ENCODE assay signal across 6 cellular contexts in the genomic region with DNA sequence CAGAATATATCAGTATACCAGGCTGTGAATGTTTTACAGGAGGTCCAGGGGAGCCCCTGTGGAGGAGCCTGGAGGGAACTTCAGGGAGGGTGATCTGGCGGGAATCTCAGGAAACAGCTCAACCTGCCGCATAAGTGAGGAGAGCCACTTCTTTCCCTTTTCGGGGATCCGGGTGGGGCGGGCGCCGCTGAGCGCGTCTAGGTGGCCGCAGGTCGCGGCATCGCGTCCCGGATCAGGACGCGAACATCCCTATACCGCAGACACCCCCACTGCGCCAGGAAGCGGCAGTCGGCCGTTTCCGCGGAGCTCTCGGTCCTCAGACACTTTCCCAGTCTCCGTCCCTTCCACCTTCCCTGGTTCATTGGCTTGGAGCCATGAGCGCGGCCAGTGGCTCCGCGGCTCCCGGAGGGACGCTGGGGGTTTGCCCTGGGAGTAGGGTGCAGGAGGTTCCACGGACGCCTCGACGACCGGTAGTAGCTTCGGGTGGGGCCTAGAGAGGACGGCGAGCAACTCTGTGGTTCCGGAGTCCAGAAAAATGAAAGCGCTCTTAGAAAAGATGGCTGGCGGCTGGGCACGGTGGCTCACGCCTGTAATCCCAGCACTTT. TPM values are rescaled to one million over a fixed set of nuclear protein-coding genes. Genes with fewer than 3 reads are reported as not detected.
DNase-seq lines count a peak whose midpoint lies in the region; ATAC-seq, FAIRE-seq and TF ChIP-seq lines count a peak whose summit lies in the region.

No MANE protein-coding gene starts in this region.

- TF ChIP-seq POLR2A in GM12891 (IDR thresholded peaks at IDR 0.05; ENCODE audit: low read depth, low read length) (0 out of 2 replicates have a peak, but pooled peaks have one; percentile 13), body of pancreas (IDR thresholded peaks at IDR 0.05) (peak in 1 of 3 donors; percentile 18)

- 16 to 35% methylated on average over 12 to 43 of the region's 45 CpGs for WGBS in body of pancreas, 2 donors

- H3K4me1 ChIP-seq in body of pancreas, result peaks cover 23% of the 10 kb centered on the region

- H3K27me3 Mint-ChIP-seq in natural killer cell treated with Interleukin-12 subunit alpha and Interleukin-12 subunit beta and Interleukin-15 and Interleukin-18, amount 100 ng/mL, for 72 hours, result no peaks in the 10 kb centered on the region

- no peaks in the 10 kb centered on the region for H3K9me3 Mint-ChIP-seq in natural killer cell treated with Interleukin-12 subunit alpha and Interleukin-12 subunit beta and Interleukin-15 and Interleukin-18, amount 100 ng/mL, for 72 hours

- peak overlapping the region in 2 of 4 donors; percentile 56 to 61 for H3K27ac ChIP-seq in body of pancreas

- peaks cover 16 to 25% of the 10 kb centered on the region in 2 donors for H3K4me1 Mint-ChIP-seq in natural killer cell treated with Interleukin-12 subunit alpha and Interleukin-12 subunit beta and Interleukin-15 and Interleukin-18, amount 100 ng/mL, for 72 hours (ENCODE audit: low read depth in 2 of 2)

- ATAC-seq in body of pancreas (no peak), GM21381 (IDR thresholded peaks at IDR 0.05; ENCODE audit: unreplicated experiment) (no peak), GM18870 (IDR thresholded peaks at IDR 0.05; ENCODE audit: unreplicated experiment) (no peak), esophagus mucosa (no peak)
- ATAC-seq in natural killer cell treated with Interleukin-12 subunit alpha and Interleukin-12 subunit beta and Interleukin-15 and Interleukin-18, amount 100 ng/mL, for 72 hours, result no peak

- intact Hi-C loops in body of pancreas (cut with DNase I), result no loop called here

- H3K36me3 Mint-ChIP-seq in natural killer cell treated with Interleukin-12 subunit alpha and Interleukin-12 subunit beta and Interleukin-15 and Interleukin-18, amount 100 ng/mL, for 72 hours, result no peaks in the 10 kb centered on the region

- no peak for TF ChIP-seq CTCF in body of pancreas (IDR thresholded peaks at IDR 0.05)

- peak overlapping the region; percentile 86 to 96 for H3K27ac Mint-ChIP-seq in natural killer cell treated with Interleukin-12 subunit alpha and Interleukin-12 subunit beta and Interleukin-15 and Interleukin-18, amount 100 ng/mL, for 72 hours

- peak overlapping the region in 1 of 2 donors; percentile 11 for H3K4me3 ChIP-seq in body of pancreas

- H3K4me3 Mint-ChIP-seq in natural killer cell treated with Interleukin-12 subunit alpha and Interleukin-12 subunit beta and Interleukin-15 and Interleukin-18, amount 100 ng/mL, for 72 hours, result peak overlapping the region; percentile 79

- no peaks in the 10 kb centered on the region for H3K36me3 ChIP-seq in body of pancreas (replicated peaks in 1 of 2; ENCODE audit: insufficient read depth in 1 of 2, low read depth in 2 of 2)

- DNase-seq in GM12891 (ENCODE audit: insufficient read length, low spot score) (no peak), body of pancreas (peak in 3 of 4 donors; percentile 20 to 36 (median 30))
- peak; percentile 72 for DNase-seq in natural killer cell treated with Interleukin-12 subunit alpha and Interleukin-12 subunit beta and Interleukin-15 and Interleukin-18, amount 100 ng/mL, for 72 hours (ENCODE audit: low spot score)

- no peaks in the 10 kb centered on the region for H3K27me3 ChIP-seq in body of pancreas

- H3K9me3 ChIP-seq in body of pancreas, result no peaks in the 10 kb centered on the region

- FAIRE-seq in GM12891 (lab: Jason Lieb, UNC), result no peak

TF ChIP-seq in GM12891, 5 proteins besides CTCF, POLR2A, EP300 and RAD21:
- TF ChIP-seq SPI1 (IDR thresholded peaks at IDR 0.05; ENCODE audit: low read depth, low read length), result no peak
- peak; percentile 17 for TF ChIP-seq TAF1 (IDR thresholded peaks at IDR 0.05; ENCODE audit: low read depth, low read length)
- TF ChIP-seq PAX5 (IDR thresholded peaks at IDR 0.05; ENCODE audit: insufficient read depth, low read length, severe bottlenecking), result no peak

RNA-seq across cellular contexts. Expression of gene ZNF764, which starts 3.1 kb away (rescaled TPM):
- 4.2 TPM for polyA plus RNA-seq in GM12891 (2012; ENCODE audit: low read depth, missing spikeins)
- total RNA-seq in body of pancreas (10 to 100 TPM in 1 of 2 donors, 1 to 10 TPM in 1; 8.3 to 23.7 TPM), esophagus mucosa (3.0 TPM)
- 10 to 100 TPM; 14.9 to 22.9 TPM for total RNA-seq in natural killer cell treated with Interleukin-12 subunit alpha and Interleukin-12 subunit beta and Interleukin-15 and Interleukin-18, amount 100 ng/mL, for 72 hours

RNA-seq across cellular contexts. Expression of gene ZNF688, which starts 10.2 kb away (rescaled TPM):
- 7.4 TPM for polyA plus RNA-seq in GM12891 (2012; ENCODE audit: low read depth, missing spikeins)
- total RNA-seq in body of pancreas, result 10 to 100 TPM; 19.2 to 27.4 TPM
- 1 to 10 TPM; 8.3 to 8.9 TPM for total RNA-seq in natural killer cell treated with Interleukin-12 subunit alpha and Interleukin-12 subunit beta and Interleukin-15 and Interleukin-18, amount 100 ng/mL, for 72 hours
- 9.7 TPM for total RNA-seq in esophagus mucosa

RNA-seq across cellular contexts. Expression of gene ZNF785, which starts 24.2 kb away (rescaled TPM):
- polyA plus RNA-seq in GM12891 (2012; ENCODE audit: low read depth, missing spikeins), result 3.9 TPM
- total RNA-seq in body of pancreas (10 to 100 TPM; 10.9 to 16.1 TPM), esophagus mucosa (8.4 TPM)
- total RNA-seq in natural killer cell treated with Interleukin-12 subunit alpha and Interleukin-12 subunit beta and Interleukin-15 and Interleukin-18, amount 100 ng/mL, for 72 hours, result 10 to 100 TPM; 13.3 to 20.0 TPM

RNA-seq across cellular contexts. Expression of gene ZNF747, which starts 26.7 kb away (rescaled TPM):
- polyA plus RNA-seq in GM12891 (2012; ENCODE audit: low read depth, missing spikeins), result 3.9 TPM
- total RNA-seq in body of pancreas, result 10 to 100 TPM; 10.2 to 11.4 TPM
- total RNA-seq in natural killer cell treated with Interleukin-12 subunit alpha and Interleukin-12 subunit beta and Interleukin-15 and Interleukin-18, amount 100 ng/mL, for 72 hours, result 10 to 100 TPM in 1 of 2 donors, 1 to 10 TPM in 1; 8.7 to 10.3 TPM
- 4.7 TPM for total RNA-seq in esophagus mucosa

RNA-seq across cellular contexts. Expression of gene ZNF768, which starts 34.9 kb away (rescaled TPM):
- 14.0 TPM for polyA plus RNA-seq in GM12891 (2012; ENCODE audit: low read depth, missing spikeins)
- total RNA-seq in body of pancreas (10 to 100 TPM; 17.8 to 24.1 TPM), esophagus mucosa (11.7 TPM)
- 10 to 100 TPM; 10.4 to 11.8 TPM for total RNA-seq in natural killer cell treated with Interleukin-12 subunit alpha and Interleukin-12 subunit beta and Interleukin-15 and Interleukin-18, amount 100 ng/mL, for 72 hours
